In the genomic region with DNA sequence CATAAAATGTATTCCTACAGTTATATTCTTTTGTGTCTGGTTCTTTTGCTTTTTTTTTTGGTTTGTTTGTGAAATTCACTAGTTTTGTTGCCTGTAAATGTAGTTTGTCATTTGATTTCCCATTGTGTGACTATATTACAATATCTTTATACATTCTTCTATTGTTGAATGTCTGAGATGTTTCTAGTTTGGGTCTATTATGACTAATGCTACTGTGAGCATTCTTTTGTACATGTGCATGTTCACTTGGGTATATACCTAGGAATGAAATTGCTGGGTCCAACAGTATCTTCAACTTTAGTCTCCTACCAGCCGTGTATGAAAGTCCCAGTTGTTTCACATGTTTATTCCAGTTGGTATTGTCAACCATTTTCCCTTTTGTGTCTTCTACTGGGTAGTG, we compare ENCODE assay signal across 28 cellular contexts.
"Had no signal": no experiment of that assay in that cellular context is flagged by ENCODE, and none has a peak within 500 bp of the region (broad histone marks: within the 10 kb centered on the region; RNA-seq: fewer than 3 reads in every experiment).

No MANE protein-coding gene starts in this region.

- DNase-seq: colonic mucosa; effector CD8-positive, alpha-beta T cell; endodermal cell; foreskin melanocyte; glutamatergic neuron; heart right ventricle; hypothalamus; immature natural killer cell; left ventricle myocardium superior; lower lobe of right lung; natural killer cell; occipital lobe; ovary; posterior cingulate gyrus; psoas muscle; right cardiac atrium; sigmoid colon; spleen; stimulated activated CD4-positive, alpha-beta T cell treated with anti-CD3 and anti-CD28 coated beads, Interleukin-4, amount 100 ng/mL, for 4 hours; stimulated activated naive CD8-positive, alpha-beta T cell treated with anti-CD3 and anti-CD28 coated beads, Interleukin-15, Interleukin-2, amounts not matched to agents 100 U/mL and 50 U/mL, for 24 hours; substantia nigra; testis; tibial artery; upper lobe of left lung had no signal

- H3K9me3 ChIP-seq: colonic mucosa, heart right ventricle, lower lobe of right lung, ovary, psoas muscle, sigmoid colon, spleen, testis, tibial artery, upper lobe of left lung had no signal

- H3K4me3 ChIP-seq: colonic mucosa, heart right ventricle, lower lobe of right lung, ovary, psoas muscle, sigmoid colon, skin epidermis, spleen, testis, tibial artery, upper lobe of left lung had no signal

- H3K4me1 ChIP-seq: colonic mucosa, lower lobe of right lung, psoas muscle, sigmoid colon, testis, tibial artery, upper lobe of left lung had no signal

- ATAC-seq: esophagus mucosa; heart right ventricle; lower lobe of right lung; natural killer cell; psoas muscle; right cardiac atrium; stimulated activated memory B cell treated with anti-CD40 and anti-IgM and Interleukin-4, amounts not matched to agents 10 μg/mL and 1 μg/mL and 100 μg/mL, for 72 hours; stimulated activated naive CD8-positive, alpha-beta T cell treated with anti-CD3 and anti-CD28 coated beads, Interleukin-15, Interleukin-2, amounts not matched to agents 100 U/mL and 50 U/mL, for 24 hours had no signal

- H3K36me3 ChIP-seq: colonic mucosa, heart right ventricle, lower lobe of right lung, ovary, sigmoid colon, spleen, tibial artery, upper lobe of left lung had no signal

- H3K27ac ChIP-seq: colonic mucosa, epithelial cell of prostate, heart right ventricle, lower lobe of right lung, ovary, psoas muscle, sigmoid colon, skin epidermis, spleen, testis, tibial artery, upper lobe of left lung had no signal
